ENCODE assay signal across 18 cellular contexts in genomic region chr1:97200627-97201026, GRCh38.
"Had no signal": no experiment of that assay in that cellular context is flagged by ENCODE, and none has a peak within 500 bp of the region (broad histone marks: within the 10 kb centered on the region; RNA-seq: fewer than 3 reads in every experiment).

No MANE protein-coding gene starts in this region.

- H3K4me3 Mint-ChIP-seq: activated CD4-positive, alpha-beta T cell treated with anti-CD3 and anti-CD28 coated beads, Interleukin-2, amount 10 ng/mL, durations not matched to agents 7 days and 5 days; activated T-cell treated with anti-CD3 and anti-CD28 coated beads, Interleukin-2, amount 50 U/mL, for 72 hours; central memory CD8-positive, alpha-beta T cell; natural killer cell; T-helper 2 cell treated with Interferon-gamma antibody and Interleukin-4, amounts not matched to agents 5 μg/mL and 100 μg/mL, for 36 hours had no signal

- H3K27ac ChIP-seq: colonic mucosa, gastrocnemius medialis, thyroid gland had no signal

- H3K4me1 Mint-ChIP-seq: activated CD4-positive, alpha-beta T cell treated with anti-CD3 and anti-CD28 coated beads, Interleukin-2, amount 10 ng/mL, durations not matched to agents 7 days and 5 days; central memory CD8-positive, alpha-beta T cell had no signal

- H3K27me3 Mint-ChIP-seq: activated CD4-positive, alpha-beta T cell treated with anti-CD3 and anti-CD28 coated beads, Interleukin-2, amount 10 ng/mL, durations not matched to agents 7 days and 5 days; central memory CD8-positive, alpha-beta T cell had no signal

- DNase-seq: activated CD4-positive, alpha-beta T cell treated with anti-CD3 and anti-CD28 coated beads, Interleukin-2, amount 10 ng/mL, durations not matched to agents 7 days and 5 days; activated CD8-positive, alpha-beta memory T cell treated with anti-CD3 and anti-CD28 coated beads for 24 hours; activated CD8-positive, alpha-beta memory T cell treated with anti-CD3 and anti-CD28 coated beads, Interleukin-2, amount 50 U/mL, for 48 hours; activated effector memory CD4-positive, alpha-beta T cell treated with anti-CD3 and anti-CD28 coated beads, Interleukin-2, amount 50 U/mL, for 16 hours; activated naive CD4-positive, alpha-beta T cell treated with anti-CD3 and anti-CD28 coated beads, Interleukin-2, amount 50 U/mL, for 16 hours; activated T-cell treated with anti-CD3 and anti-CD28 coated beads, Interleukin-2, amount 50 U/mL, for 72 hours; aorta; colonic mucosa; gastrocnemius medialis; mesenchymal stem cell; natural killer cell; retina; stimulated activated CD4-positive, alpha-beta T cell treated with anti-CD3 and anti-CD28 coated beads, Interleukin-12 subunit alpha, Interleukin-12 subunit beta, amount 100 ng/mL, for 4 hours; stimulated activated CD4-positive, alpha-beta T cell treated with anti-CD3 and anti-CD28 coated beads, Interleukin-1b, Interleukin-23, amount 100 ng/mL, for 48 hours; stimulated activated naive CD4-positive, alpha-beta T cell treated with Interleukin-2 at 50 U/mL for 16 hours; thyroid gland had no signal

- H3K9me3 Mint-ChIP-seq: activated CD4-positive, alpha-beta T cell treated with anti-CD3 and anti-CD28 coated beads, Interleukin-2, amount 10 ng/mL, durations not matched to agents 7 days and 5 days; activated T-cell treated with anti-CD3 and anti-CD28 coated beads, Interleukin-2, amount 50 U/mL, for 72 hours; central memory CD8-positive, alpha-beta T cell; natural killer cell; T-helper 2 cell treated with Interferon-gamma antibody and Interleukin-4, amounts not matched to agents 5 μg/mL and 100 μg/mL, for 36 hours had no signal

- H3K36me3 ChIP-seq: colonic mucosa, gastrocnemius medialis, thyroid gland had no signal

- H3K36me3 Mint-ChIP-seq: natural killer cell had no signal

- H3K4me1 ChIP-seq: colonic mucosa, gastrocnemius medialis, thyroid gland had no signal

- H3K27ac Mint-ChIP-seq: activated CD4-positive, alpha-beta T cell treated with anti-CD3 and anti-CD28 coated beads, Interleukin-2, amount 10 ng/mL, durations not matched to agents 7 days and 5 days; activated T-cell treated with anti-CD3 and anti-CD28 coated beads, Interleukin-2, amount 50 U/mL, for 72 hours; natural killer cell; T-helper 2 cell treated with Interferon-gamma antibody and Interleukin-4, amounts not matched to agents 5 μg/mL and 100 μg/mL, for 36 hours had no signal

- H3K9me3 ChIP-seq: colonic mucosa, gastrocnemius medialis, thyroid gland had no signal

- H3K27me3 ChIP-seq: colonic mucosa, gastrocnemius medialis, thyroid gland had no signal

- ATAC-seq: activated T-cell treated with anti-CD3 and anti-CD28 coated beads, Interleukin-2, amount 50 U/mL, for 72 hours; gastrocnemius medialis; natural killer cell had no signal

- H3K4me3 ChIP-seq: colonic mucosa, gastrocnemius medialis, thyroid gland had no signal
